8 cellular contexts compared by ENCODE assay signal in the genomic region with DNA sequence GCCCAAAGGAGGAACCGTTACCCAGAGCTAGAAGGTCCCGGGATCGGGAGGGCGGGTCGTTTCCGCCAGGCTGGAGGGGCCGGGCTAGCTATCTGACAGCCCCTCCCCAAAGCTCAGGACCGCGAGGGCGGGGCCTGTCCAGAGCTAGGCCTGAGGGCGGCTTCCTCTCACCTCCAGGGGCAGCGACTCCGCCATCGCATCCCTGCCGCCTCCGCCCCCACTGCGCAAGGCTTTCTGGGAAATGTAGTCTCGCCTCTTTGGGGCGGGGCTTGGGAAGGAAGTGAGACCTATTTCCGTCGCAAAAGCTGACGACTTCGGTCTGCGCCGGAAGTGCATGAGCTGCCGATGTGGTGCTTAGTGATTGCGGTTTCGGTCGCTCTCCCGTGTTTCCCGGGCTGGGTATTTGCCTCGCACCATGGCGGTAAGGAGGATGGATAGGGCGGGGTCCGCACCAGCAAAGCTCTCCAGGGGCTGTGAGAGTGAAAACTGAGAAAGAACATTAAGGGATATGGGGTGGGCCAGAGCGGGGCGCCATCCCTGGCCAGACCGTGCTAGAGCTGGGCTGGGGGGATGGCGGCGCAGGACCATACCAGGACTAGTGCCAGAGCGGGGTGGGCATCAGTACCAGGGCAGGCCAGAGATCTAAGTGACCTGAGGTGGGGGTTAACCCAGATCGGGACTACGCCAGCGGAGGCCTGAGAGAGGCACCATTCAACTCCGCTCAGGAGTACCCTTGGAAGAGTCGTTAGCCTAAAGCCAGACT. TPM values are rescaled to one million over a fixed set of nuclear protein-coding genes. Genes with fewer than 3 reads are reported as not detected.
DNase-seq lines count a peak whose midpoint lies in the region; ATAC-seq, FAIRE-seq and TF ChIP-seq lines count a peak whose summit lies in the region.

Gene TMEM208, plus strand, starts transcription at position 327 of the 763 bp plus-strand sequence. Its CDS starts 89 bp downstream, at position 416.

- peaks cover 21% of the 10 kb centered on the region for H3K79me2 ChIP-seq in smooth muscle cell (ENCODE audit: low read depth)

- CTCF ChIA-PET in AG04449 (lab: Yijun Ruan, JAX): interaction anchor here (0.9 to 2.4 kb wide), 16 partner anchors 9 to 249 kb away, joined by 3 to 8 read pairs (median 3); partner anchors contain the start of genes FHOD1, SLC9A5 and ZDHHC1

- H3K27me3 ChIP-seq in bronchial epithelial cell (ENCODE audit: control insufficient read depth, insufficient read depth, low read length) (no peaks in the 10 kb centered on the region), smooth muscle cell (ENCODE audit: low read depth) (no peaks in the 10 kb centered on the region)

- peak within 1 kb of the TSS; percentile 92 for H3K9ac ChIP-seq in smooth muscle cell (ENCODE audit: low read depth)

- 1% methylated on average over 46 of the region's 46 CpGs for WGBS in smooth muscle cell (ENCODE audit: low lambda C conversion rate)

- FAIRE-seq in bronchial epithelial cell (lab: Jason Lieb, UNC): no peak

- H3K27ac ChIP-seq in smooth muscle cell (ENCODE audit: low read depth): peak within 1 kb of the TSS; percentile 60

- no peaks in the 10 kb centered on the region for H4K20me1 ChIP-seq in smooth muscle cell (ENCODE audit: low read depth)

- POLR2A ChIA-PET in AG04449 (lab: Yijun Ruan, JAX): interaction anchor here (0.6 to 4.3 kb wide), 13 partner anchors 8 to 109 kb away, joined by 3 to 20 read pairs (median 3); partner anchors contain the start of genes FHOD1 and SLC9A5

- peak within 1 kb of the TSS; percentile 78 for H2AFZ ChIP-seq in smooth muscle cell (ENCODE audit: low read depth)

- ATAC-seq in GM18873 (IDR thresholded peaks at IDR 0.05; ENCODE audit: low FRiP score, unreplicated experiment) (peak; percentile 80), HG03139 (IDR thresholded peaks at IDR 0.05; ENCODE audit: unreplicated experiment) (peak; percentile 92)

- DNase-seq in AG04449 (ENCODE audit: low read depth, low spot score): peak; percentile 84
- peak; percentile 95 for DNase-seq in NCI-H2227 treated with DMSO at 0.1 percent for 48 hours (lab: John Stamatoyannopoulos, UW)
- DNase-seq in bronchial epithelial cell (ENCODE audit: low read depth): peak; percentile 93
- DNase-seq in iPS-NIHi7 (ENCODE audit: extremely low spot score): peak; percentile 100
- peak; percentile 90 for DNase-seq in smooth muscle cell (lab: John Stamatoyannopoulos, UW; ENCODE audit: unreplicated experiment)

- H3K36me3 ChIP-seq in bronchial epithelial cell (ENCODE audit: control insufficient read depth, insufficient read depth, low read length) (peaks cover 20% of the 10 kb centered on the region), smooth muscle cell (ENCODE audit: low read depth) (no peaks in the 10 kb centered on the region)

- H3K4me2 ChIP-seq in smooth muscle cell: peak within 1 kb of the TSS; percentile 97

- no peaks in the 10 kb centered on the region for H3K9me3 ChIP-seq in smooth muscle cell (replicated peaks; ENCODE audit: low read depth)

- no peaks in the 10 kb centered on the region for H3F3A ChIP-seq in smooth muscle cell (ENCODE audit: low read depth)

- peak within 1 kb of the TSS; percentile 98 for H3K4me3 ChIP-seq in AG04449 (ENCODE audit: low read depth, low read length)
- H3K4me3 ChIP-seq in WI38 (ENCODE audit: low read depth, low read length): peak within 1 kb of the TSS; percentile 99
- H3K4me3 ChIP-seq in bronchial epithelial cell (ENCODE audit: low read depth, low read length): peak within 1 kb of the TSS; percentile 82
- peak within 1 kb of the TSS; percentile 80 for H3K4me3 ChIP-seq in smooth muscle cell

- TF ChIP-seq CTCF in AG04449 (IDR thresholded peaks at IDR 0.05; ENCODE audit: insufficient read depth, low read length, missing control alignments): peak; percentile 38
- no peak for TF ChIP-seq CTCF in WI38 (IDR thresholded peaks at IDR 0.05; ENCODE audit: low read depth, low read length)
- TF ChIP-seq CTCF in bronchial epithelial cell (IDR thresholded peaks at IDR 0.05; ENCODE audit: insufficient read depth, low read length, severe bottlenecking): peak; percentile 14
- TF ChIP-seq CTCF in smooth muscle cell (IDR thresholded peaks at IDR 0.05; ENCODE audit: borderline replicate concordance, insufficient read depth, poor library complexity, severe bottlenecking): no peak

- H3K4me1 ChIP-seq in smooth muscle cell (ENCODE audit: low read depth): peaks cover 10% of the 10 kb centered on the region

RNA-seq across cellular contexts. Expression of gene TMEM208, which starts in this region (rescaled TPM):
- 35.1 and 56.9 TPM in 2 replicates for total RNA-seq in bronchial epithelial cell
- total RNA-seq in smooth muscle cell: 45.4 and 56.9 TPM in 2 replicates
- polyA plus RNA-seq in smooth muscle cell: 156 and 171 TPM in 2 replicates

Comparison
In these comparisons a context has a peak if more than half of its experiments do, and no peak if none do; other contexts are left out.
1. Peak in every context shown above with its lines: DNase-seq, ATAC-seq, H3K4me3 ChIP-seq and H3K27ac ChIP-seq.
2. CTCF ChIP-seq: peak in AG04449 (single experiment) and bronchial epithelial cell (single experiment); none in WI38 (single experiment) and smooth muscle cell (single experiment).